Comparison of ENCODE assay signal across 8 cellular contexts in genomic region chr9:120841930-120842684, GRCh38. TPM values are rescaled to one million over a fixed set of nuclear protein-coding genes. Genes with fewer than 3 reads are reported as not detected.
DNase-seq lines count a peak whose midpoint lies in the region; ATAC-seq, FAIRE-seq and TF ChIP-seq lines count a peak whose summit lies in the region.

No MANE protein-coding gene starts in this region.

- H3K27me3 ChIP-seq in mammary epithelial cell (ENCODE audit: insufficient read depth, low read length) (no peaks in the 10 kb centered on the region), HepG2 (ENCODE audit: control insufficient read depth in 1 of 2, insufficient read depth in 2 of 2, low read length in 2 of 2) (peaks cover 0 to 3% of the 10 kb centered on the region in 2 experiments; a peak in 1 of 5 replicates), tibial nerve (no peaks in the 10 kb centered on the region)

- H2AFZ ChIP-seq in mammary epithelial cell (ENCODE audit: low read depth, low read length) (peak overlapping the region; percentile 99), HepG2 (ENCODE audit: low read length) (peak overlapping the region; percentile 90)

- peaks cover 51% of the 10 kb centered on the region for H3K36me3 ChIP-seq in KOPT-K1 (ENCODE audit: insufficient read depth, low read length)
- peaks cover 5% of the 10 kb centered on the region for H3K36me3 ChIP-seq in mammary epithelial cell (ENCODE audit: insufficient read depth, low read length)
- H3K36me3 ChIP-seq in HepG2 (replicated peaks in 1 of 2; ENCODE audit: control insufficient read depth in 1 of 2, insufficient read depth in 2 of 2, low read length in 2 of 2): no peaks in the 10 kb centered on the region; a peak in 1 of 5 replicates
- H3K36me3 ChIP-seq in tibial nerve: peaks cover 0 to 18% (median 0%) of the 10 kb centered on the region in 3 donors

- no peaks in the 10 kb centered on the region for H3K9me3 ChIP-seq in KOPT-K1 (ENCODE audit: insufficient read depth, low read length, poor library complexity, severe bottlenecking)
- H3K9me3 ChIP-seq in mammary epithelial cell (replicated peaks; ENCODE audit: insufficient read depth, low read length): no peaks in the 10 kb centered on the region
- H3K9me3 ChIP-seq in HepG2 (ENCODE audit: low read length): no peaks in the 10 kb centered on the region
- no peaks in the 10 kb centered on the region for H3K9me3 ChIP-seq in tibial nerve

- BruUV-seq in mammary epithelial cell (replicated peaks; lab: Mats Ljungman, UMichigan): TSS peak; percentile 48
- TSS peak; percentile 77 for BruUV-seq in HepG2 (replicated peaks; lab: Mats Ljungman, UMichigan)

- POLR2A ChIA-PET in HepG2 (lab: Yijun Ruan, JAX): interaction anchor here (0.6 to 2.4 kb wide), 4 partner anchors 49 to 87 kb away, joined by 3 to 12 read pairs (median 4); partner anchors contain the start of gene FBXW2

- H3K27ac ChIP-seq in KOPT-K1 (ENCODE audit: low read depth, low read length, poor library complexity, severe bottlenecking) (peak overlapping the region; percentile 92), mammary epithelial cell (ENCODE audit: insufficient read depth, low read depth, low read length) (peak overlapping the region; percentile 85), HepG2 (ENCODE audit: extremely low read length, insufficient read depth, low read length) (peak overlapping the region; percentile 82), tibial nerve (peak overlapping the region; percentile 85 to 98 (median 92))

- TF ChIP-seq POLR2A in HepG2 (IDR thresholded peaks at IDR 0.05; ENCODE audit: insufficient read depth in 1 of 2, low read depth in 2 of 2, low read length in 2 of 2) (no peak), tibial nerve (IDR thresholded peaks at IDR 0.05) (no peak)

- peaks cover 17% of the 10 kb centered on the region for H3K4me1 ChIP-seq in mammary epithelial cell (ENCODE audit: insufficient read depth, low read length)
- peaks cover 30% of the 10 kb centered on the region for H3K4me1 ChIP-seq in HepG2 (ENCODE audit: insufficient read depth, low read length)
- H3K4me1 ChIP-seq in tibial nerve: peaks cover 0 to 37% (median 11%) of the 10 kb centered on the region in 4 donors

- H3K79me2 ChIP-seq in mammary epithelial cell (ENCODE audit: insufficient read depth, low read length): peaks cover 63% of the 10 kb centered on the region
- peaks cover 32% of the 10 kb centered on the region for H3K79me2 ChIP-seq in HepG2 (ENCODE audit: insufficient read depth, low read length)

- H4K20me1 ChIP-seq in mammary epithelial cell (ENCODE audit: insufficient read depth, low read length) (no peaks in the 10 kb centered on the region), HepG2 (ENCODE audit: insufficient read depth, low read length) (no peaks in the 10 kb centered on the region)

- DNase-seq in stimulated activated CD4-positive, alpha-beta T cell treated with anti-CD3 and anti-CD28 coated beads, Interleukin-4, amount 100 ng/mL, for 1 hour: peak; percentile 19
- DNase-seq in stimulated activated CD4-positive, alpha-beta T cell treated with anti-CD3 and anti-CD28 coated beads, Interleukin-2, amount 100 ng/mL, for 24 hours: no peak
- DNase-seq in mammary epithelial cell: no peak
- no peak for DNase-seq in HepG2 (ENCODE audit: low spot score)
- no peak for DNase-seq in tibial nerve (ENCODE audit: low spot score in 2 of 2)
- DNase-seq in activated CD4-positive, CD25-positive, alpha-beta regulatory T cell (lab: John Stamatoyannopoulos, UW): no peak
- no peak for DNase-seq in stimulated activated naive CD4-positive, alpha-beta T cell treated with Interleukin-2 at 50 U/mL for 16 hours (lab: John Stamatoyannopoulos, UW)

- FAIRE-seq in HepG2 (lab: Jason Lieb, UNC): peak; percentile 34

- intact Hi-C loops in mammary epithelial cell (cut with micrococcal nuclease) (loop anchor here (1.0 to 10.0 kb wide), 5 partner anchors 50 to 227 kb away; partner anchors contain the start of genes FBXW2 and MEGF9), HepG2 (cut with micrococcal nuclease; ENCODE audit: unreplicated experiment) (loop anchor here (2.0 kb wide), 2 partner anchors 35 to 75 kb away; partner anchors contain the start of gene PHF19)

- peak; percentile 18 for ATAC-seq in HepG2

- CTCF ChIA-PET in mammary epithelial cell (lab: Charles Lee; ENCODE audit: low non-redundant PET) (no interaction called here), HepG2 (lab: Yijun Ruan, JAX; ENCODE audit: low intra/inter-chr PET ratio, low total read pairs) (no interaction called here)

- no peak for TF ChIP-seq EP300 in HepG2 (IDR thresholded peaks at IDR 0.05; ENCODE audit: low read depth in 2 of 2, low read length in 2 of 2)
- no peak for TF ChIP-seq EP300 in HepG2 (CRISPR knock-in tag; IDR thresholded peaks at IDR 0.05; ENCODE audit: borderline replicate concordance)
- no peak for TF ChIP-seq EP300 in tibial nerve (IDR thresholded peaks at IDR 0.05)

- in situ Hi-C loops in mammary epithelial cell (cut with MboI; ENCODE audit: low sequenced_read_pairs in 2 of 2): no loop called here
- in situ Hi-C loops in HepG2 (cut with HindIII; ENCODE audit: extremely low pct_ligation_motif_present, low pct_unique_long_range_greater_than_20kb): no loop called here

- no peak for TF ChIP-seq RAD21 in HepG2 (CRISPR knock-in tag; IDR thresholded peaks at IDR 0.05)

- H3K4me2 ChIP-seq in mammary epithelial cell (ENCODE audit: insufficient read depth, low read depth, low read length) (peak overlapping the region; percentile 80), HepG2 (ENCODE audit: low read depth, low read length) (peak overlapping the region; percentile 83)

- H3K4me3 ChIP-seq in mammary epithelial cell (replicated peaks in 1 of 3; ENCODE audit: insufficient read depth in 1 of 3, low read depth in 2 of 3, low read length in 3 of 3): peak overlapping the region; percentile 58 to 86 (median 83)
- H3K4me3 ChIP-seq in HepG2 (replicated peaks in 1 of 3; ENCODE audit: insufficient read depth in 1 of 3, low read depth in 2 of 3, low read length in 3 of 3): peak overlapping the region; percentile 73 to 91 (median 87)
- peak overlapping the region; percentile 52 to 95 (median 80) for H3K4me3 ChIP-seq in tibial nerve

- dilution Hi-C loops in mammary epithelial cell (cut with HindIII; ENCODE audit: low sequenced_read_pairs): no loop called here

- TF ChIP-seq CTCF in mammary epithelial cell (conservative IDR thresholded peaks at IDR 0.05 in 1 of 2, IDR thresholded peaks at IDR 0.05 in 1 of 2; ENCODE audit: extremely low read depth in 1 of 2, insufficient read depth in 1 of 2, low read depth in 1 of 2, low read length in 2 of 2): no peak
- no peak for TF ChIP-seq CTCF in HepG2 (CRISPR knock-in tag; IDR thresholded peaks at IDR 0.05)
- TF ChIP-seq CTCF in tibial nerve (IDR thresholded peaks at IDR 0.05): no peak

- H3K9ac ChIP-seq in mammary epithelial cell (ENCODE audit: insufficient read depth, low read length) (peak overlapping the region; percentile 96), HepG2 (ENCODE audit: insufficient read depth, low read depth, low read length) (peak overlapping the region; percentile 94)

- 45% methylated on average over 15 of the region's 18 CpGs for WGBS in mammary epithelial cell (ENCODE audit: low coverage, missing lambda C conversion rate)
- WGBS in HepG2 (ENCODE audit: low lambda C conversion rate): 14% methylated on average over 18 of the region's 18 CpGs
- WGBS in tibial nerve, 2 donors: 40% methylated on average over 18 of the region's 18 CpGs

RNA-seq across cellular contexts. Expression of gene PSMD5, which starts 0.6 kb away (rescaled TPM):
- total RNA-seq in mammary epithelial cell (10 to 100 TPM; 38.2 to 73.0 TPM), HepG2 (2016; rRNA removed; fragmentation: Illumina TruSeq; extraction: Trizol) (18.1 and 32.6 TPM in 2 replicates), tibial nerve (10 to 100 TPM; 33.9 to 37.7 (median 37.4) TPM)
- polyA plus RNA-seq in mammary epithelial cell (24.9 TPM), HepG2 (2011; rRNA removed) (10.6 and 12.7 TPM in 2 replicates)
- polyA minus RNA-seq in mammary epithelial cell: 11.8 TPM
- total RNA-seq in HepG2 (2016; cell fraction: cytosol; rRNA removed; fragmentation: Illumina TruSeq; extraction: Trizol; ENCODE audit: low read depth): 4.5 and 4.8 TPM in 2 replicates
- total RNA-seq in HepG2 (2016; cell fraction: insoluble cytoplasmic fraction; rRNA removed; fragmentation: Illumina TruSeq; extraction: Trizol): 18.2 and 34.4 TPM in 2 replicates
- 10.6 and 10.9 TPM in 2 replicates for total RNA-seq in HepG2 (2016; cell fraction: membrane; rRNA removed; fragmentation: Illumina TruSeq; extraction: Trizol)
- total RNA-seq in HepG2 (2016; cell fraction: nucleus; rRNA removed; fragmentation: Illumina TruSeq; extraction: Trizol): 12.4 and 13.6 TPM in 2 replicates
- 5.4 and 8.9 TPM in 2 replicates for polyA plus RNA-seq in HepG2 (2011; cell fraction: cytosol; rRNA removed)
- 3.1 and 5.2 TPM in 2 replicates for polyA plus RNA-seq in HepG2 (2011; cell fraction: nucleus; rRNA removed)
- 9.2 and 10.8 TPM in 2 replicates for polyA plus RNA-seq in HepG2 (2012)
- 1.4 and 1.6 TPM in 2 replicates for polyA plus RNA-seq in HepG2 (2016; cell fraction: cytosol; fragmentation: Illumina TruSeq; extraction: Trizol; ENCODE audit: low read depth)
- 28.5 and 31.9 TPM in 2 replicates for polyA plus RNA-seq in HepG2 (2016; cell fraction: insoluble cytoplasmic fraction; fragmentation: Illumina TruSeq; extraction: Trizol; ENCODE audit: low read depth)
- 5.5 and 6.3 TPM in 2 replicates for polyA plus RNA-seq in HepG2 (2016; cell fraction: membrane; fragmentation: Illumina TruSeq; extraction: Trizol; ENCODE audit: low read depth)
- polyA plus RNA-seq in HepG2 (2016; cell fraction: nucleus; fragmentation: Illumina TruSeq; extraction: Trizol; ENCODE audit: insufficient read depth, low read depth): 15.3 and 18.2 TPM in 2 replicates
- polyA minus RNA-seq in HepG2 (2011; rRNA and poly(A)+ RNA removed; ENCODE audit: low replicate concordance): 11.4 and 32.6 TPM in 2 replicates
- 10.7 and 13.2 TPM in 2 replicates for polyA minus RNA-seq in HepG2 (2011; cell fraction: cytosol; rRNA and poly(A)+ RNA removed)
- 14.9 and 16.2 TPM in 2 replicates for polyA minus RNA-seq in HepG2 (2011; cell fraction: nucleus; rRNA and poly(A)+ RNA removed)

RNA-seq across cellular contexts. Expression of gene PHF19, which starts 34.9 kb away (rescaled TPM):
- 10 to 100 TPM in 1 of 2 donors, 1 to 10 TPM in 1; 4.3 to 52.9 TPM for total RNA-seq in mammary epithelial cell
- 60.9 TPM for polyA plus RNA-seq in mammary epithelial cell
- polyA minus RNA-seq in mammary epithelial cell: 47.9 TPM
- 38.9 and 41.3 TPM in 2 replicates for total RNA-seq in HepG2 (2016; rRNA removed; fragmentation: Illumina TruSeq; extraction: Trizol)
- 37.4 and 48.9 TPM in 2 replicates for total RNA-seq in HepG2 (2016; cell fraction: cytosol; rRNA removed; fragmentation: Illumina TruSeq; extraction: Trizol; ENCODE audit: low read depth)
- 37.1 and 41.5 TPM in 2 replicates for total RNA-seq in HepG2 (2016; cell fraction: insoluble cytoplasmic fraction; rRNA removed; fragmentation: Illumina TruSeq; extraction: Trizol)
- 43.2 and 56.9 TPM in 2 replicates for total RNA-seq in HepG2 (2016; cell fraction: membrane; rRNA removed; fragmentation: Illumina TruSeq; extraction: Trizol)
- 34.7 and 40.7 TPM in 2 replicates for total RNA-seq in HepG2 (2016; cell fraction: nucleus; rRNA removed; fragmentation: Illumina TruSeq; extraction: Trizol)
- 25.5 and 29.7 TPM in 2 replicates for polyA plus RNA-seq in HepG2 (2011; rRNA removed)
- polyA plus RNA-seq in HepG2 (2011; cell fraction: cytosol; rRNA removed): 20.2 and 33.0 TPM in 2 replicates
- polyA plus RNA-seq in HepG2 (2011; cell fraction: nucleus; rRNA removed): 61.0 and 76.3 TPM in 2 replicates
- polyA plus RNA-seq in HepG2 (2012): 20.3 and 24.3 TPM in 2 replicates
- 79.2 and 107 TPM in 2 replicates for polyA plus RNA-seq in HepG2 (2016; cell fraction: cytosol; fragmentation: Illumina TruSeq; extraction: Trizol; ENCODE audit: low read depth)
- 42.2 and 45.3 TPM in 2 replicates for polyA plus RNA-seq in HepG2 (2016; cell fraction: insoluble cytoplasmic fraction; fragmentation: Illumina TruSeq; extraction: Trizol; ENCODE audit: low read depth)
- 66.8 and 74.2 TPM in 2 replicates for polyA plus RNA-seq in HepG2 (2016; cell fraction: membrane; fragmentation: Illumina TruSeq; extraction: Trizol; ENCODE audit: low read depth)
- 60.4 and 66.8 TPM in 2 replicates for polyA plus RNA-seq in HepG2 (2016; cell fraction: nucleus; fragmentation: Illumina TruSeq; extraction: Trizol; ENCODE audit: insufficient read depth, low read depth)
- 67.2 and 159 TPM in 2 replicates for polyA minus RNA-seq in HepG2 (2011; rRNA and poly(A)+ RNA removed; ENCODE audit: low replicate concordance)
- 15.8 and 17.7 TPM in 2 replicates for polyA minus RNA-seq in HepG2 (2011; cell fraction: cytosol; rRNA and poly(A)+ RNA removed)
- 34.7 and 42.2 TPM in 2 replicates for polyA minus RNA-seq in HepG2 (2011; cell fraction: nucleus; rRNA and poly(A)+ RNA removed)
- total RNA-seq in tibial nerve: 10 to 100 TPM; 31.2 to 61.6 (median 44.3) TPM

RNA-seq across cellular contexts. Expression of gene FBXW2, which starts 48.9 kb away (rescaled TPM):
- total RNA-seq in mammary epithelial cell (10 to 100 TPM; 39.3 to 70.1 TPM), HepG2 (2016; rRNA removed; fragmentation: Illumina TruSeq; extraction: Trizol) (43.1 and 55.2 TPM in 2 replicates), tibial nerve (10 to 100 TPM; 33.9 to 56.6 (median 45.7) TPM)
- polyA plus RNA-seq in mammary epithelial cell (38.5 TPM), HepG2 (2011; rRNA removed) (30.9 and 35.4 TPM in 2 replicates)
- 80.3 TPM for polyA minus RNA-seq in mammary epithelial cell
- total RNA-seq in HepG2 (2016; cell fraction: cytosol; rRNA removed; fragmentation: Illumina TruSeq; extraction: Trizol; ENCODE audit: low read depth): 13.6 and 16.4 TPM in 2 replicates
- 46.9 and 47.7 TPM in 2 replicates for total RNA-seq in HepG2 (2016; cell fraction: insoluble cytoplasmic fraction; rRNA removed; fragmentation: Illumina TruSeq; extraction: Trizol)
- 41.5 and 42.1 TPM in 2 replicates for total RNA-seq in HepG2 (2016; cell fraction: membrane; rRNA removed; fragmentation: Illumina TruSeq; extraction: Trizol)
- total RNA-seq in HepG2 (2016; cell fraction: nucleus; rRNA removed; fragmentation: Illumina TruSeq; extraction: Trizol): 48.1 and 51.0 TPM in 2 replicates
- 23.4 and 28.9 TPM in 2 replicates for polyA plus RNA-seq in HepG2 (2011; cell fraction: cytosol; rRNA removed)
- 30.6 and 35.1 TPM in 2 replicates for polyA plus RNA-seq in HepG2 (2011; cell fraction: nucleus; rRNA removed)
- polyA plus RNA-seq in HepG2 (2012): 20.7 and 22.2 TPM in 2 replicates
- polyA plus RNA-seq in HepG2 (2016; cell fraction: cytosol; fragmentation: Illumina TruSeq; extraction: Trizol; ENCODE audit: low read depth): 17.7 and 25.1 TPM in 2 replicates
- 47.5 and 52.1 TPM in 2 replicates for polyA plus RNA-seq in HepG2 (2016; cell fraction: insoluble cytoplasmic fraction; fragmentation: Illumina TruSeq; extraction: Trizol; ENCODE audit: low read depth)
- polyA plus RNA-seq in HepG2 (2016; cell fraction: membrane; fragmentation: Illumina TruSeq; extraction: Trizol; ENCODE audit: low read depth): 40.6 and 40.8 TPM in 2 replicates
- polyA plus RNA-seq in HepG2 (2016; cell fraction: nucleus; fragmentation: Illumina TruSeq; extraction: Trizol; ENCODE audit: insufficient read depth, low read depth): 68.4 and 72.5 TPM in 2 replicates
- polyA minus RNA-seq in HepG2 (2011; rRNA and poly(A)+ RNA removed; ENCODE audit: low replicate concordance): 26.3 and 75.5 TPM in 2 replicates
- 16.9 and 17.3 TPM in 2 replicates for polyA minus RNA-seq in HepG2 (2011; cell fraction: cytosol; rRNA and poly(A)+ RNA removed)
- 62.8 and 65.0 TPM in 2 replicates for polyA minus RNA-seq in HepG2 (2011; cell fraction: nucleus; rRNA and poly(A)+ RNA removed)
